9 cellular contexts compared by ENCODE assay signal in genomic region chr1:209989525-209989924, GRCh38. TPM values are rescaled to one million over a fixed set of nuclear protein-coding genes. Genes with fewer than 3 reads are reported as not detected.
A peak's percentile ranks its signal among the peaks of the same experiment; 100 is the strongest.
DNase-seq lines count a peak whose midpoint lies in the region; ATAC-seq, FAIRE-seq and TF ChIP-seq lines count a peak whose summit lies in the region.
"Had no signal": no experiment of that assay in that cellular context is flagged by ENCODE, and none has a peak within 500 bp of the region (broad histone marks: within the 10 kb centered on the region; RNA-seq: fewer than 3 reads in every experiment).

No MANE protein-coding gene starts in this region.

- in situ Hi-C loops in SK-MEL-5 (cut with HindIII; ENCODE audit: low pct_unique_long_range_greater_than_20kb, low sequenced_read_pairs), result loop anchor here (25.0 kb wide), 1 partner anchor 152 kb away; the partner anchor contains the start of gene UTP25

- H3K27me3 Mint-ChIP-seq in CD4-positive, alpha-beta T cell, result peaks cover 45% of the 10 kb centered on the region
- peaks cover 8% of the 10 kb centered on the region for H3K27me3 Mint-ChIP-seq in activated CD4-positive, alpha-beta T cell treated with anti-CD3 and anti-CD28 coated beads, Interleukin-2, amount 10 ng/mL, durations not matched to agents 7 days and 5 days

- no peaks in the 10 kb centered on the region for H3K4me1 Mint-ChIP-seq in CD4-positive, alpha-beta T cell (ENCODE audit: low read depth)
- H3K4me1 Mint-ChIP-seq in activated CD4-positive, alpha-beta T cell treated with anti-CD3 and anti-CD28 coated beads, Interleukin-2, amount 10 ng/mL, durations not matched to agents 7 days and 5 days, result no peaks in the 10 kb centered on the region

- H3K9me3 ChIP-seq in CD4-positive, alpha-beta T cell (ENCODE audit: control insufficient read depth, low read length), result peaks cover 5% of the 10 kb centered on the region
- H3K9me3 ChIP-seq: SJSA1 had no signal

- CTCF ChIA-PET in CD4-positive, alpha-beta T cell (lab: Charles Lee), result no interaction called here
- CTCF ChIA-PET in activated CD4-positive, alpha-beta T cell treated with anti-CD3 and anti-CD28 coated beads, Interleukin-2, amount 10 ng/mL, durations not matched to agents 7 days and 5 days (lab: Charles Lee), result no interaction called here

- TF ChIP-seq CTCF in CD4-positive, alpha-beta T cell (IDR thresholded peaks at IDR 0.05), result peak; percentile 21

- H3K27ac Mint-ChIP-seq in CD4-positive, alpha-beta T cell, result no peak overlapping the region
- H3K27ac Mint-ChIP-seq in activated CD4-positive, alpha-beta T cell treated with anti-CD3 and anti-CD28 coated beads, Interleukin-2, amount 10 ng/mL, durations not matched to agents 7 days and 5 days, result no peak overlapping the region
- no peak overlapping the region for H3K27ac Mint-ChIP-seq in activated naive CD4-positive, alpha-beta T cell treated with anti-CD3 and anti-CD28 coated beads, Interleukin-2, amount 50 U/mL, for 72 hours

- no peak overlapping the region for H3K4me3 Mint-ChIP-seq in CD4-positive, alpha-beta T cell
- no peak overlapping the region for H3K4me3 Mint-ChIP-seq in activated CD4-positive, alpha-beta T cell treated with anti-CD3 and anti-CD28 coated beads, Interleukin-2, amount 10 ng/mL, durations not matched to agents 7 days and 5 days

- POLR2A ChIA-PET in CD4-positive, alpha-beta T cell (lab: Charles Lee), result no interaction called here
- POLR2A ChIA-PET in activated CD4-positive, alpha-beta T cell treated with anti-CD3 and anti-CD28 coated beads, Interleukin-2, amount 10 ng/mL, durations not matched to agents 7 days and 5 days (lab: Charles Lee), result no interaction called here

- ATAC-seq in CD4-positive, alpha-beta T cell (ENCODE audit: poor library complexity), result no peak
- no peak for ATAC-seq in activated naive CD4-positive, alpha-beta T cell treated with anti-CD3 and anti-CD28 coated beads, Interleukin-2, amount 50 U/mL, for 72 hours
- ATAC-seq in activated CD4-positive, CD25-positive, alpha-beta regulatory T cell treated with anti-CD3 and anti-CD28 coated beads, Interleukin-2, amount 50 U/mL, for 24 hours, result no peak

- H3K36me3 Mint-ChIP-seq in CD4-positive, alpha-beta T cell (ENCODE audit: low read depth), result no peaks in the 10 kb centered on the region
- no peaks in the 10 kb centered on the region for H3K36me3 Mint-ChIP-seq in activated CD4-positive, alpha-beta T cell treated with anti-CD3 and anti-CD28 coated beads, Interleukin-2, amount 10 ng/mL, durations not matched to agents 7 days and 5 days (ENCODE audit: low read depth)
- H3K36me3 Mint-ChIP-seq in activated naive CD4-positive, alpha-beta T cell treated with anti-CD3 and anti-CD28 coated beads, Interleukin-2, amount 50 U/mL, for 72 hours, result peaks cover 0 to 7% of the 10 kb centered on the region in 2 donors

- no peak overlapping the region for H3K27ac ChIP-seq in CD4-positive, alpha-beta T cell (ENCODE audit: low read depth, low read length)
- H3K27ac ChIP-seq: SJSA1 had no signal

- peaks cover 8% of the 10 kb centered on the region for H3K27me3 ChIP-seq in CD4-positive, alpha-beta T cell (ENCODE audit: control insufficient read depth, insufficient read depth, low read length)
- H3K27me3 ChIP-seq: SJSA1 had no signal

- DNase-seq in CD4-positive, alpha-beta T cell, result no peak
- DNase-seq in HTR-8/SVneo (ENCODE audit: insufficient read length, low spot score) (peak; percentile 13), SK-MEL-5 (ENCODE audit: low read depth, low spot score) (peak; percentile 52), iris pigment epithelial cell (ENCODE audit: low read depth) (peak; percentile 18), COLO668 (lab: John Stamatoyannopoulos, UW; ENCODE audit: unreplicated experiment) (no peak)
- DNase-seq in activated CD4-positive, alpha-beta T cell treated with anti-CD3 and anti-CD28 coated beads, Interleukin-2, amount 10 ng/mL, durations not matched to agents 7 days and 5 days, result no peak
- DNase-seq in activated naive CD4-positive, alpha-beta T cell treated with anti-CD3 and anti-CD28 coated beads, Interleukin-2, amount 50 U/mL, for 72 hours (ENCODE audit: low spot score in 2 of 2), result no peak

- H3K9me3 Mint-ChIP-seq in CD4-positive, alpha-beta T cell, result peaks cover 4% of the 10 kb centered on the region
- no peaks in the 10 kb centered on the region for H3K9me3 Mint-ChIP-seq in activated CD4-positive, alpha-beta T cell treated with anti-CD3 and anti-CD28 coated beads, Interleukin-2, amount 10 ng/mL, durations not matched to agents 7 days and 5 days
- peaks cover 0 to 4% of the 10 kb centered on the region in 2 donors for H3K9me3 Mint-ChIP-seq in activated naive CD4-positive, alpha-beta T cell treated with anti-CD3 and anti-CD28 coated beads, Interleukin-2, amount 50 U/mL, for 72 hours

- intact Hi-C loops in CD4-positive, alpha-beta T cell (cut with DNase I, micrococcal nuclease), result loop anchor here (1.0 to 10.0 kb wide), 2 partner anchors 129 to 415 kb away; no protein-coding TSS in a partner anchor

- FAIRE-seq in HTR-8/SVneo (lab: Jason Lieb, UNC), result no peak

RNA-seq across cellular contexts. Expression of gene SYT14, which starts 51.5 kb away (rescaled TPM):
- total RNA-seq in CD4-positive, alpha-beta T cell, result not detected
- 14.7 TPM in 2 replicates for total RNA-seq in SK-MEL-5 (2014; rRNA removed; shearing (Covaris generic))
- 2.7 and 3.4 TPM in 2 replicates for polyA plus RNA-seq in SK-MEL-5 (2015; cell fraction: cytosol; rRNA removed)
- 5.3 and 6.4 TPM in 2 replicates for polyA plus RNA-seq in SK-MEL-5 (2015; cell fraction: nucleus; rRNA removed)
- total RNA-seq in activated CD4-positive, alpha-beta T cell treated with anti-CD3 and anti-CD28 coated beads, Interleukin-2, amount 10 ng/mL, durations not matched to agents 7 days and 5 days, result not detected
- total RNA-seq in activated naive CD4-positive, alpha-beta T cell treated with anti-CD3 and anti-CD28 coated beads, Interleukin-2, amount 50 U/mL, for 72 hours, result not detected

Comparison
In these comparisons a context has a peak if more than half of its experiments do, and no peak if none do; other contexts are left out.
1. DNase-seq: peak in HTR-8/SVneo (single experiment), SK-MEL-5 (single experiment) and iris pigment epithelial cell (single experiment); none in CD4-positive, alpha-beta T cell (0 of 10), activated CD4-positive, alpha-beta T cell treated with anti-CD3 and anti-CD28 coated beads, Interleukin-2, amount 10 ng/mL, durations not matched to agents 7 days and 5 days (single experiment), activated naive CD4-positive, alpha-beta T cell treated with anti-CD3 and anti-CD28 coated beads, Interleukin-2, amount 50 U/mL, for 72 hours (0 of 2) and COLO668 (single experiment).
2. RNA of gene SYT14, which starts 51.5 kb away (total RNA-seq): 14.7 TPM in SK-MEL-5; not detected in CD4-positive, alpha-beta T cell, not detected in activated CD4-positive, alpha-beta T cell treated with anti-CD3 and anti-CD28 coated beads, Interleukin-2, amount 10 ng/mL, durations not matched to agents 7 days and 5 days and not detected in activated naive CD4-positive, alpha-beta T cell treated with anti-CD3 and anti-CD28 coated beads, Interleukin-2, amount 50 U/mL, for 72 hours; every median in the first group is over 10 times any median in the second.